1 cellular context compared by ENCODE assay signal in genomic region chr16:81553814-81554675, GRCh38.
TF ChIP-seq lines count a peak whose summit lies in the region.

No MANE protein-coding gene starts in this region.

TF ChIP-seq in K562, 482 proteins besides CTCF, POLR2A, EP300 and RAD21 (continued from another document):
- no peak for TF ChIP-seq ZNF398 (CRISPR knock-in tag; IDR thresholded peaks at IDR 0.05)
- TF ChIP-seq SIN3B (IDR thresholded peaks at IDR 0.05; ENCODE audit: low read depth), result no peak
- TF ChIP-seq MLLT1 (IDR thresholded peaks at IDR 0.05), result peak in 1 of 2 experiments; percentile 97; a peak in 2 of 4 replicates
- TF ChIP-seq ZBTB17 (CRISPR knock-in tag; IDR thresholded peaks at IDR 0.05), result peak; percentile 92
